In the genomic region with DNA sequence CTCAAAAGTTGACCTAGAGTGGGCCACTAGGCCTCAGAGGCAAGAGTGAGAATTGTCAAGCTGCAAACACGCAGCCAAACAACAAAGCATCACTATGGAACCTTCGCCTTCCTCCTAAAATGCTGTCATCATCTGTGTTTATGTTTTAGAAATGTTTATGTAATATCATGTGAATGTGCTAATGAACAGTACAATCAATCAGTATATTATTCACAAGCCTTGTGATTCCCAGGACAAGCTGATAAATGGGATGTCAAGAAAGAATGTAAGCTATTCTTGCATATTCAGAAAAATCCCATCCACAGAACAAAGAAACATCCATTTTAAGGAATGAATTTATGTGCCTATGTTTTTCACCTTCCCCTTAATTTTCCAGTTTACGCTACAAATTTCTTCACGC, we compare ENCODE assay signal across 21 cellular contexts.
DNase-seq lines count a peak whose midpoint lies in the region; ATAC-seq and TF ChIP-seq lines count a peak whose summit lies in the region.
"Had no signal": no experiment of that assay in that cellular context is flagged by ENCODE, and none has a peak within 500 bp of the region (broad histone marks: within the 10 kb centered on the region; RNA-seq: fewer than 3 reads in every experiment).

No MANE protein-coding gene starts in this region.

- H3K27ac Mint-ChIP-seq in activated T-cell treated with anti-CD3 and anti-CD28 coated beads, Interleukin-2, amount 50 U/mL, for 24 hours = peak overlapping the region; percentile 91
- peak overlapping the region; percentile 90 for H3K27ac Mint-ChIP-seq in CD8-positive, alpha-beta T cell
- peak overlapping the region; percentile 76 for H3K27ac Mint-ChIP-seq in activated T-helper 17 cell treated with anti-CD3 and anti-CD28 coated beads, Interleukin-2, amount 50 U/mL, for 72 hours
- H3K27ac Mint-ChIP-seq in mesothelial cell of epicardium (peak overlapping the region; percentile 77), chondrocyte (ENCODE audit: unreplicated experiment) (no peak overlapping the region)
- H3K27ac Mint-ChIP-seq: HFFc6 had no signal

- no peak for TF ChIP-seq CTCF in CD8-positive, alpha-beta T cell (IDR thresholded peaks at IDR 0.05)
- TF ChIP-seq CTCF in mesothelial cell of epicardium (IDR thresholded peaks at IDR 0.05; ENCODE audit: unreplicated experiment) (no peak), chondrocyte (IDR thresholded peaks at IDR 0.05) (no peak)

- peaks cover 85% of the 10 kb centered on the region for H3K4me1 Mint-ChIP-seq in activated T-cell treated with anti-CD3 and anti-CD28 coated beads, Interleukin-2, amount 50 U/mL, for 24 hours (ENCODE audit: low read depth)
- H3K4me1 Mint-ChIP-seq in activated T-cell treated with anti-CD3 and anti-CD28 coated beads, Interleukin-2, amount 50 U/mL, for 4 hours (ENCODE audit: low read depth) = peaks cover 79% of the 10 kb centered on the region
- peaks cover 81% of the 10 kb centered on the region for H3K4me1 Mint-ChIP-seq in CD8-positive, alpha-beta T cell (ENCODE audit: low read depth)
- H3K4me1 Mint-ChIP-seq in activated T-helper 17 cell treated with anti-CD3 and anti-CD28 coated beads, Interleukin-2, amount 50 U/mL, for 72 hours = peaks cover 52% of the 10 kb centered on the region
- H3K4me1 Mint-ChIP-seq in mesothelial cell of epicardium = peaks cover 32% of the 10 kb centered on the region
- H3K4me1 Mint-ChIP-seq in chondrocyte (ENCODE audit: low read depth) = no peaks in the 10 kb centered on the region

- H3K27me3 ChIP-seq in CD8-positive, alpha-beta T cell (ENCODE audit: insufficient read depth, low read length) = no peaks in the 10 kb centered on the region

- peaks cover 59% of the 10 kb centered on the region for H3K36me3 Mint-ChIP-seq in activated T-cell treated with anti-CD3 and anti-CD28 coated beads, Interleukin-2, amount 50 U/mL, for 24 hours (ENCODE audit: low read depth)
- H3K36me3 Mint-ChIP-seq in activated T-cell treated with anti-CD3 and anti-CD28 coated beads, Interleukin-2, amount 50 U/mL, for 4 hours (ENCODE audit: insufficient read depth) = peaks cover 35% of the 10 kb centered on the region
- H3K36me3 Mint-ChIP-seq in CD8-positive, alpha-beta T cell = peaks cover 68% of the 10 kb centered on the region
- peaks cover 67% of the 10 kb centered on the region for H3K36me3 Mint-ChIP-seq in activated T-helper 17 cell treated with anti-CD3 and anti-CD28 coated beads, Interleukin-2, amount 50 U/mL, for 72 hours (ENCODE audit: low read depth)
- peaks cover 2% of the 10 kb centered on the region for H3K36me3 Mint-ChIP-seq in mesothelial cell of epicardium
- H3K36me3 Mint-ChIP-seq in chondrocyte (ENCODE audit: low read depth) = no peaks in the 10 kb centered on the region

- CTCF ChIA-PET in CD8-positive, alpha-beta T cell (lab: Charles Lee) = interaction anchor here (0.7 to 2.3 kb wide), 7 partner anchors 10 to 73 kb away, joined by 3 to 13 read pairs (median 3); no protein-coding TSS in a partner anchor

- no peak overlapping the region for H3K4me3 Mint-ChIP-seq in activated T-cell treated with anti-CD3 and anti-CD28 coated beads, Interleukin-2, amount 50 U/mL, for 24 hours
- no peak overlapping the region for H3K4me3 Mint-ChIP-seq in activated T-cell treated with anti-CD3 and anti-CD28 coated beads, Interleukin-2, amount 50 U/mL, for 4 hours
- H3K4me3 Mint-ChIP-seq in CD8-positive, alpha-beta T cell = peak overlapping the region; percentile 3
- H3K4me3 Mint-ChIP-seq in activated T-helper 17 cell treated with anti-CD3 and anti-CD28 coated beads, Interleukin-2, amount 50 U/mL, for 72 hours = peak overlapping the region; percentile 37
- H3K4me3 Mint-ChIP-seq in mesothelial cell of epicardium (no peak overlapping the region), chondrocyte (ENCODE audit: unreplicated experiment) (no peak overlapping the region)
- H3K4me3 Mint-ChIP-seq: HFFc6 had no signal

- no peak overlapping the region for H3K4me3 ChIP-seq in CD8-positive, alpha-beta T cell (ENCODE audit: low read depth, low read length)

- H3K9me3 ChIP-seq in CD8-positive, alpha-beta T cell (ENCODE audit: low read length) = no peaks in the 10 kb centered on the region

- ATAC-seq in activated T-cell treated with anti-CD3 and anti-CD28 coated beads, Interleukin-2, amount 50 U/mL, for 4 hours = no peak
- ATAC-seq in CD8-positive, alpha-beta T cell = no peak
- no peak for ATAC-seq in activated T-helper 17 cell treated with anti-CD3 and anti-CD28 coated beads, Interleukin-2, amount 50 U/mL, for 72 hours (replicated peaks)
- ATAC-seq in HG03457 (IDR thresholded peaks at IDR 0.05; ENCODE audit: unreplicated experiment) (no peak), GM19395 (IDR thresholded peaks at IDR 0.05; ENCODE audit: unreplicated experiment) (no peak)

- intact Hi-C loops in CD8-positive, alpha-beta T cell (cut with DNase I, micrococcal nuclease) = no loop called here

- POLR2A ChIA-PET in CD8-positive, alpha-beta T cell (lab: Charles Lee) = interaction anchor here (0.9 to 5.1 kb wide), 13 partner anchors 9 to 56 kb away, joined by 3 to 20 read pairs (median 4); no protein-coding TSS in a partner anchor

- H3K36me3 ChIP-seq in CD8-positive, alpha-beta T cell (ENCODE audit: insufficient read depth, low read length) = peaks cover 15% of the 10 kb centered on the region

- H3K9me3 Mint-ChIP-seq in activated T-cell treated with anti-CD3 and anti-CD28 coated beads, Interleukin-2, amount 50 U/mL, for 24 hours = no peaks in the 10 kb centered on the region
- H3K9me3 Mint-ChIP-seq in activated T-cell treated with anti-CD3 and anti-CD28 coated beads, Interleukin-2, amount 50 U/mL, for 4 hours = no peaks in the 10 kb centered on the region
- no peaks in the 10 kb centered on the region for H3K9me3 Mint-ChIP-seq in CD8-positive, alpha-beta T cell
- no peaks in the 10 kb centered on the region for H3K9me3 Mint-ChIP-seq in activated T-helper 17 cell treated with anti-CD3 and anti-CD28 coated beads, Interleukin-2, amount 50 U/mL, for 72 hours
- H3K9me3 Mint-ChIP-seq in mesothelial cell of epicardium (no peaks in the 10 kb centered on the region), chondrocyte (ENCODE audit: low read depth) (no peaks in the 10 kb centered on the region)
- H3K9me3 Mint-ChIP-seq: HFFc6 had no signal

- DNase-seq in activated T-cell treated with anti-CD3 and anti-CD28 coated beads, Interleukin-2, amount 50 U/mL, for 24 hours = no peak
- DNase-seq in activated T-cell treated with anti-CD3 and anti-CD28 coated beads, Interleukin-2, amount 50 U/mL, for 4 hours = no peak
- no peak for DNase-seq in CD8-positive, alpha-beta T cell
- DNase-seq in mesothelial cell of epicardium (ENCODE audit: low spot score in 2 of 2, unreplicated experiment in 2 of 2) = no peak
- no peak for DNase-seq in chondrocyte (ENCODE audit: low spot score)
- DNase-seq: C1 segment of cervical spinal cord, DMS153, GDM1, H7, HFFc6, NCI-H1417, NCI-H187 treated with DMSO at 0.1 percent for 48 hours, NCI-H2227 treated with DMSO at 0.1 percent for 48 hours, NCI-H510A treated with DMSO at 0.1 percent for 48 hours, NCI-H774, Right ventricle myocardium superior had no signal

- no peaks in the 10 kb centered on the region for H3K27me3 Mint-ChIP-seq in activated T-cell treated with anti-CD3 and anti-CD28 coated beads, Interleukin-2, amount 50 U/mL, for 24 hours
- no peaks in the 10 kb centered on the region for H3K27me3 Mint-ChIP-seq in activated T-cell treated with anti-CD3 and anti-CD28 coated beads, Interleukin-2, amount 50 U/mL, for 4 hours (ENCODE audit: low read depth)
- no peaks in the 10 kb centered on the region for H3K27me3 Mint-ChIP-seq in CD8-positive, alpha-beta T cell (ENCODE audit: low read depth)
- H3K27me3 Mint-ChIP-seq in activated T-helper 17 cell treated with anti-CD3 and anti-CD28 coated beads, Interleukin-2, amount 50 U/mL, for 72 hours = no peaks in the 10 kb centered on the region
- no peaks in the 10 kb centered on the region for H3K27me3 Mint-ChIP-seq in mesothelial cell of epicardium (ENCODE audit: low read depth)
- H3K27me3 Mint-ChIP-seq in chondrocyte (ENCODE audit: low read depth) = peaks cover 1% of the 10 kb centered on the region

- H3K4me1 ChIP-seq in CD8-positive, alpha-beta T cell (ENCODE audit: insufficient read depth, low read length) = peaks cover 93% of the 10 kb centered on the region

- H3K27ac ChIP-seq in CD8-positive, alpha-beta T cell (ENCODE audit: low read depth, low read length) = no peak overlapping the region
- H3K27ac ChIP-seq: HL-60, KMS-11 had no signal

Comparison
In these comparisons a context has a peak if more than half of its experiments do, and no peak if none do; other contexts are left out.
1. H3K4me3 Mint-ChIP-seq: peak in CD8-positive, alpha-beta T cell (single experiment) and activated T-helper 17 cell treated with anti-CD3 and anti-CD28 coated beads, Interleukin-2, amount 50 U/mL, for 72 hours (single experiment); none in activated T-cell treated with anti-CD3 and anti-CD28 coated beads, Interleukin-2, amount 50 U/mL, for 24 hours (single experiment), activated T-cell treated with anti-CD3 and anti-CD28 coated beads, Interleukin-2, amount 50 U/mL, for 4 hours (single experiment), mesothelial cell of epicardium (single experiment) and chondrocyte (single experiment).